Comparison of ENCODE assay signal across 1 cellular context in genomic region chr15:40873625-40874561, GRCh38.
TF ChIP-seq lines count a peak whose summit lies in the region.

Gene RHOV (minus strand): TSS chr15:40874234. CDS start chr15:40874139, 95 bp downstream.

TF ChIP-seq in HepG2, 621 proteins besides CTCF, POLR2A, EP300 and RAD21 (continued from another document and continues in another):
- TF ChIP-seq, protein P1, sequence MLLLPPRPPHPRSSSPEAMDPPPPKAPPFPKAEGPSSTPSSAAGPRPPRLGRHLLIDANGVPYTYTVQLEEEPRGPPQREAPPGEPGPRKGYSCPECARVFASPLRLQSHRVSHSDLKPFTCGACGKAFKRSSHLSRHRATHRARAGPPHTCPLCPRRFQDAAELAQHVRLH (CRISPR knock-in tag; IDR thresholded peaks at IDR 0.05; ENCODE audit: borderline replicate concordance, low read depth): no peak
- TF ChIP-seq SMAD9 (CRISPR knock-in tag; IDR thresholded peaks at IDR 0.05) (no peak), ZBTB33 (CRISPR knock-in tag; IDR thresholded peaks at IDR 0.05) (no peak), ZNF251 (CRISPR knock-in tag; IDR thresholded peaks at IDR 0.05) (no peak), ZNF749 (CRISPR knock-in tag; IDR thresholded peaks at IDR 0.05; ENCODE audit: borderline replicate concordance) (no peak), JUNB (CRISPR knock-in tag; IDR thresholded peaks at IDR 0.05; ENCODE audit: borderline replicate concordance) (no peak), ZHX1 (CRISPR knock-in tag; IDR thresholded peaks at IDR 0.05; ENCODE audit: low read depth) (no peak), DMAP1 (CRISPR knock-in tag; IDR thresholded peaks at IDR 0.05) (no peak), TP53 (CRISPR knock-in tag; conservative IDR thresholded peaks at IDR 0.05) (no peak), ELF3 (CRISPR knock-in tag; IDR thresholded peaks at IDR 0.05) (no peak), HOXA7 (CRISPR knock-in tag; IDR thresholded peaks at IDR 0.05) (no peak), AHDC1 (CRISPR knock-in tag; IDR thresholded peaks at IDR 0.05; ENCODE audit: borderline replicate concordance) (no peak), KMT2B (CRISPR knock-in tag; IDR thresholded peaks at IDR 0.05) (no peak), KDM5A (IDR thresholded peaks at IDR 0.05; ENCODE audit: borderline replicate concordance, low read length) (no peak), HBP1 (CRISPR knock-in tag; IDR thresholded peaks at IDR 0.05; ENCODE audit: low read depth) (no peak), MEF2D (CRISPR knock-in tag; IDR thresholded peaks at IDR 0.05) (no peak), ZNF570 (CRISPR knock-in tag; IDR thresholded peaks at IDR 0.05; ENCODE audit: borderline replicate concordance) (no peak), ZNF468 (CRISPR knock-in tag; IDR thresholded peaks at IDR 0.05) (no peak), HNRNPLL (IDR thresholded peaks at IDR 0.05; ENCODE audit: low read depth, low read length, poor library complexity, severe bottlenecking) (peak; percentile 67), ZNF747 (CRISPR knock-in tag; IDR thresholded peaks at IDR 0.05; ENCODE audit: borderline replicate concordance) (no peak), SKI (IDR thresholded peaks at IDR 0.05; ENCODE audit: partially characterized antibody) (no peak), SCMH1 (CRISPR knock-in tag; IDR thresholded peaks at IDR 0.05; ENCODE audit: borderline replicate concordance) (no peak), IKZF4 (CRISPR knock-in tag; IDR thresholded peaks at IDR 0.05; ENCODE audit: borderline replicate concordance, low read depth, not compliant biosample characterization) (peak; percentile 45), SOX5 (CRISPR knock-in tag; IDR thresholded peaks at IDR 0.05; ENCODE audit: borderline replicate concordance) (no peak), ZBTB25 (CRISPR knock-in tag; IDR thresholded peaks at IDR 0.05) (no peak), ZNF253 (CRISPR knock-in tag; IDR thresholded peaks at IDR 0.05; ENCODE audit: borderline replicate concordance) (no peak), KLF12 (CRISPR knock-in tag; IDR thresholded peaks at IDR 0.05; ENCODE audit: borderline replicate concordance) (peak; percentile 69; the same call in 1 of the 2 replicates), HMG20B (CRISPR knock-in tag; conservative IDR thresholded peaks at IDR 0.05) (no peak), NCOA1 (CRISPR knock-in tag; IDR thresholded peaks at IDR 0.05) (no peak), RFX1 (IDR thresholded peaks at IDR 0.05) (no peak), HES4 (CRISPR knock-in tag; IDR thresholded peaks at IDR 0.05; ENCODE audit: borderline replicate concordance) (no peak), ZNF543 (CRISPR knock-in tag; IDR thresholded peaks at IDR 0.05) (0 out of 2 replicates have a peak, but pooled peaks have one; percentile 47), ZZZ3 (CRISPR knock-in tag; IDR thresholded peaks at IDR 0.05; ENCODE audit: borderline replicate concordance) (no peak), ZNF773 (CRISPR knock-in tag; IDR thresholded peaks at IDR 0.05; ENCODE audit: borderline replicate concordance) (0 out of 2 replicates have a peak, but pooled peaks have one; percentile 49), ARNT (IDR thresholded peaks at IDR 0.05) (no peak), HOXA3 (CRISPR knock-in tag; IDR thresholded peaks at IDR 0.05) (0 out of 2 replicates have a peak, but pooled peaks have one; percentile 38), CREM (IDR thresholded peaks at IDR 0.05) (no peak), CREM (CRISPR knock-in tag; IDR thresholded peaks at IDR 0.05) (no peak), WIZ (CRISPR knock-in tag; IDR thresholded peaks at IDR 0.05) (no peak), POLR2G (IDR thresholded peaks at IDR 0.05; ENCODE audit: low read depth, low read length) (no peak), ZNF607 (CRISPR knock-in tag; IDR thresholded peaks at IDR 0.05; ENCODE audit: borderline replicate concordance) (no peak), KLF16 (CRISPR knock-in tag; IDR thresholded peaks at IDR 0.05) (no peak), XRCC5 (optimal IDR thresholded peaks at IDR 0.05; ENCODE audit: low read length) (peak; percentile 59), ARID2 (CRISPR knock-in tag; IDR thresholded peaks at IDR 0.05; ENCODE audit: borderline replicate concordance) (no peak), TSC22D2 (CRISPR knock-in tag; IDR thresholded peaks at IDR 0.05; ENCODE audit: borderline replicate concordance) (no peak)
- TF ChIP-seq, protein P2, sequence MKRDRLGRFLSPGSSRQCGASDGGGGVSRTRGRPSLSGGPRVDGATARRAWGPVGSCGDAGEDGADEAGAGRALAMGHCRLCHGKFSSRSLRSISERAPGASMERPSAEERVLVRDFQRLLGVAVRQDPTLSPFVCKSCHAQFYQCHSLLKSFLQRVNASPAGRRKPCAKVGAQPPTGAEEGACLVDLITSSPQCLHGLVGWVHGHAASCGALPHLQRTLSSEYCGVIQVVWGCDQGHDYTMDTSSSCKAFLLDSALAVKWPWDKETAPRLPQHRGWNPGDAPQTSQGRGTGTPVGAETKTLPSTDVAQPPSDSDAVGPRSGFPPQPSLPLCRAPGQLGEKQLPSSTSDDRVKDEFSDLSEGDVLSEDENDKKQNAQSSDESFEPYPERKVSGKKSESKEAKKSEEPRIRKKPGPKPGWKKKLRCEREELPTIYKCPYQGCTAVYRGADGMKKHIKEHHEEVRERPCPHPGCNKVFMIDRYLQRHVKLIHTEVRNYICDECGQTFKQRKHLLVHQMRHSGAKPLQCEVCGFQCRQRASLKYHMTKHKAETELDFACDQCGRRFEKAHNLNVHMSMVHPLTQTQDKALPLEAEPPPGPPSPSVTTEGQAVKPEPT (CRISPR knock-in tag; IDR thresholded peaks at IDR 0.05; ENCODE audit: low read depth): no peak
- TF ChIP-seq, protein P3, sequence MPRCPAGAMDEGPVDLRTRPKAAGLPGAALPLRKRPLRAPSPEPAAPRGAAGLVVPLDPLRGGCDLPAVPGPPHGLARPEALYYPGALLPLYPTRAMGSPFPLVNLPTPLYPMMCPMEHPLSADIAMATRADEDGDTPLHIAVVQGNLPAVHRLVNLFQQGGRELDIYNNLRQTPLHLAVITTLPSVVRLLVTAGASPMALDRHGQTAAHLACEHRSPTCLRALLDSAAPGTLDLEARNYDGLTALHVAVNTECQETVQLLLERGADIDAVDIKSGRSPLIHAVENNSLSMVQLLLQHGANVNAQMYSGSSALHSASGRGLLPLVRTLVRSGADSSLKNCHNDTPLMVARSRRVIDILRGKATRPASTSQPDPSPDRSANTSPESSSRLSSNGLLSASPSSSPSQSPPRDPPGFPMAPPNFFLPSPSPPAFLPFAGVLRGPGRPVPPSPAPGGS (CRISPR knock-in tag; IDR thresholded peaks at IDR 0.05): peak; percentile 54; the same call in 1 of the 2 replicates
- TF ChIP-seq, protein P4, sequence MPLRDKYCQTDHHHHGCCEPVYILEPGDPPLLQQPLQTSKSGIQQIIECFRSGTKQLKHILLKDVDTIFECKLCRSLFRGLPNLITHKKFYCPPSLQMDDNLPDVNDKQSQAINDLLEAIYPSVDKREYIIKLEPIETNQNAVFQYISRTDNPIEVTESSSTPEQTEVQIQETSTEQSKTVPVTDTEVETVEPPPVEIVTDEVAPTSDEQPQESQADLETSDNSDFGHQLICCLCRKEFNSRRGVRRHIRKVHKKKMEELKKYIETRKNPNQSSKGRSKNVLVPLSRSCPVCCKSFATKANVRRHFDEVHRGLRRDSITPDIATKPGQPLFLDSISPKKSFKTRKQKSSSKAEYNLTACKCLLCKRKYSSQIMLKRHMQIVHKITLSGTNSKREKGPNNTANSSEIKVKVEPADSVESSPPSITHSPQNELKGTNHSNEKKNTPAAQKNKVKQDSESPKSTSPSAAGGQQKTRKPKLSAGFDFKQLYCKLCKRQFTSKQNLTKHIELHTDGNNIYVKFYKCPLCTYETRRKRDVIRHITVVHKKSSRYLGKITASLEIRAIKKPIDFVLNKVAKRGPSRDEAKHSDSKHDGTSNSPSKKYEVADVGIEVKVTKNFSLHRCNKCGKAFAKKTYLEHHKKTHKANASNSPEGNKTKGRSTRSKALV (CRISPR knock-in tag; IDR thresholded peaks at IDR 0.05): peak; percentile 95
- TF ChIP-seq, protein P5, sequence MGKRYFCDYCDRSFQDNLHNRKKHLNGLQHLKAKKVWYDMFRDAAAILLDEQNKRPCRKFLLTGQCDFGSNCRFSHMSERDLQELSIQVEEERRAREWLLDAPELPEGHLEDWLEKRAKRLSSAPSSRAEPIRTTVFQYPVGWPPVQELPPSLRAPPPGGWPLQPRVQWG (CRISPR knock-in tag; IDR thresholded peaks at IDR 0.05; ENCODE audit: borderline replicate concordance, low read depth): no peak
